Comparison of ENCODE assay signal across 22 cellular contexts in genomic region chr1:205424881-205425635, GRCh38.
DNase-seq lines count a peak whose midpoint lies in the region; ATAC-seq lines count a peak whose summit lies in the region.
"Had no signal": no experiment of that assay in that cellular context is flagged by ENCODE, and none has a peak within 500 bp of the region (broad histone marks: within the 10 kb centered on the region; RNA-seq: fewer than 3 reads in every experiment).

No MANE protein-coding gene starts in this region.

- DNase-seq in NCI-H1436 (lab: John Stamatoyannopoulos, UW) (peak; percentile 20), NCI-H1436 treated with DMSO at 0.1 percent for 48 hours (lab: John Stamatoyannopoulos, UW) (no peak), D341Med (ENCODE audit: low spot score) (peak; percentile 85), NCI-H524 treated with DMSO at 0.1 percent for 48 hours (lab: John Stamatoyannopoulos, UW) (peak; percentile 88), cerebellar cortex (ENCODE audit: low spot score) (peak; percentile 61), DMS153 treated with DMSO at 0.1 percent for 48 hours (lab: John Stamatoyannopoulos, UW; ENCODE audit: unreplicated experiment) (no peak), globus pallidus (ENCODE audit: low spot score) (no peak)
- DNase-seq: BE2C; CD4-positive, CD25-positive, alpha-beta regulatory T cell; DMS 273 treated with DMSO at 0.1 percent for 48 hours; GDM1; IMR-90; MV-4-11; NCI-H1694; NCI-H2081; NCI-H2227 treated with DMSO at 0.1 percent for 48 hours; NCI-H510A; NK-92 treated with Interleukin-12 subunit alpha and Interleukin-12 subunit beta, amount 100 ng/mL, for 24 hours; SHP77 treated with DMSO at 0.1 percent for 48 hours; SK-N-SH; T-helper 2 cell had no signal

- no peak for ATAC-seq in HG03565 (IDR thresholded peaks at IDR 0.05; ENCODE audit: unreplicated experiment)

Comparison
In these comparisons a context has a peak if more than half of its experiments do, and no peak if none do; other contexts are left out.
1. DNase-seq: peak in NCI-H1436 (single experiment), D341Med (single experiment), NCI-H524 treated with DMSO at 0.1 percent for 48 hours (single experiment) and cerebellar cortex (single experiment); none in NCI-H1436 treated with DMSO at 0.1 percent for 48 hours (single experiment), DMS153 treated with DMSO at 0.1 percent for 48 hours (single experiment) and globus pallidus (single experiment).